In genomic region chr1:154567386-154568164, GRCh38 we compare ENCODE assay signal across 1 cellular context.
TF ChIP-seq lines count a peak whose summit lies in the region.

CHRNB2 (plus strand) TSS chr1:154567778; CDS start chr1:154568045, 267 bp downstream.

TF ChIP-seq in HepG2, 621 proteins besides CTCF, POLR2A, EP300 and RAD21 (continued from another document and continues in another):
- TF ChIP-seq ZNF674 (CRISPR knock-in tag; IDR thresholded peaks at IDR 0.05; ENCODE audit: low read depth) (peak; percentile 86; the same call in 1 of the 2 replicates), DR1 (CRISPR knock-in tag; IDR thresholded peaks at IDR 0.05) (no peak), TAF1 (CRISPR knock-in tag; IDR thresholded peaks at IDR 0.05) (no peak), HOXA9 (CRISPR knock-in tag; IDR thresholded peaks at IDR 0.05; ENCODE audit: borderline replicate concordance) (peak; percentile 94; the same call in 1 of the 2 replicates), CENPT (CRISPR knock-in tag; IDR thresholded peaks at IDR 0.05; ENCODE audit: low read depth) (peak; percentile 94; the same call in 1 of the 2 replicates), ZSCAN29 (CRISPR knock-in tag; conservative IDR thresholded peaks at IDR 0.05) (0 out of 2 replicates have a peak, but pooled peaks have one; percentile 53), PBX3 (CRISPR knock-in tag; IDR thresholded peaks at IDR 0.05; ENCODE audit: borderline replicate concordance) (peak; percentile 91), ATF4 (CRISPR knock-in tag; IDR thresholded peaks at IDR 0.05) (peak in 1 of 2 experiments; percentile 74; a peak in 2 of 4 replicates), PPARG (CRISPR knock-in tag; conservative IDR thresholded peaks at IDR 0.05) (peak; percentile 78), ZNF546 (CRISPR knock-in tag; conservative IDR thresholded peaks at IDR 0.05) (peak; percentile 98), SSRP1 (CRISPR knock-in tag; IDR thresholded peaks at IDR 0.05) (no peak), SOX13 (IDR thresholded peaks at IDR 0.05) (no peak), SOX13 (CRISPR knock-in tag; conservative IDR thresholded peaks at IDR 0.05 in 1 of 2, IDR thresholded peaks at IDR 0.05 in 1 of 2) (peak in 1 of 2 experiments; percentile 70; a peak in 2 of 4 replicates), ZNF446 (CRISPR knock-in tag; IDR thresholded peaks at IDR 0.05) (peak; percentile 99), ELF4 (CRISPR knock-in tag; IDR thresholded peaks at IDR 0.05; ENCODE audit: borderline replicate concordance) (no peak), ERF (CRISPR knock-in tag; IDR thresholded peaks at IDR 0.05) (peak; percentile 99), U2AF2 (IDR thresholded peaks at IDR 0.05; ENCODE audit: low read depth, low read length) (no peak), ZC3H13 (CRISPR knock-in tag; IDR thresholded peaks at IDR 0.05) (peak; percentile 70), RAD51 (IDR thresholded peaks at IDR 0.05; ENCODE audit: borderline replicate concordance) (no peak), STAT5B (CRISPR knock-in tag; IDR thresholded peaks at IDR 0.05) (peak; percentile 91; the same call in 1 of the 2 replicates), NFATC3 (CRISPR knock-in tag; IDR thresholded peaks at IDR 0.05) (no peak), TMF1 (CRISPR knock-in tag; IDR thresholded peaks at IDR 0.05; ENCODE audit: low read depth) (peak; percentile 98), ZNF619 (CRISPR knock-in tag; IDR thresholded peaks at IDR 0.05) (peak; percentile 48; the same call in 1 of the 2 replicates), MZF1 (CRISPR knock-in tag; IDR thresholded peaks at IDR 0.05; ENCODE audit: borderline replicate concordance) (no peak), HES4 (CRISPR knock-in tag; IDR thresholded peaks at IDR 0.05; ENCODE audit: borderline replicate concordance) (peak; percentile 99), AHDC1 (CRISPR knock-in tag; IDR thresholded peaks at IDR 0.05; ENCODE audit: borderline replicate concordance) (peak; percentile 36; the same call in 1 of the 2 replicates), ZNF605 (CRISPR knock-in tag; IDR thresholded peaks at IDR 0.05) (peak; percentile 85; the same call in 1 of the 2 replicates), POLR2AphosphoS5 (IDR thresholded peaks at IDR 0.05; ENCODE audit: low read depth, low read length) (no peak), MXD4 (CRISPR knock-in tag; IDR thresholded peaks at IDR 0.05) (peak; percentile 98), RELA (CRISPR knock-in tag; IDR thresholded peaks at IDR 0.05) (peak; percentile 81; the same call in 1 of the 2 replicates), NCOA5 (CRISPR knock-in tag; IDR thresholded peaks at IDR 0.05) (no peak), ZNF749 (CRISPR knock-in tag; IDR thresholded peaks at IDR 0.05; ENCODE audit: borderline replicate concordance) (peak; percentile 99), ARID2 (CRISPR knock-in tag; IDR thresholded peaks at IDR 0.05; ENCODE audit: borderline replicate concordance) (0 out of 2 replicates have a peak, but pooled peaks have one; percentile 60), CREM (IDR thresholded peaks at IDR 0.05) (no peak), CREM (CRISPR knock-in tag; IDR thresholded peaks at IDR 0.05) (no peak), PLRG1 (conservative IDR thresholded peaks at IDR 0.05) (no peak), MXI1 (IDR thresholded peaks at IDR 0.05; ENCODE audit: borderline replicate concordance, low read depth, low read length) (peak; percentile 92; the same call in 2 of the 3 replicates), EZH2 (conservative IDR thresholded peaks at IDR 0.05; ENCODE audit: low read depth, low read length) (no peak; the same call in 1 of the 2 replicates), PRPF4 (IDR thresholded peaks at IDR 0.05; ENCODE audit: low read depth, low read length, poor library complexity, severe bottlenecking) (no peak), JDP2 (CRISPR knock-in tag; IDR thresholded peaks at IDR 0.05; ENCODE audit: borderline replicate concordance) (peak; percentile 83; the same call in 1 of the 2 replicates), ZNF883 (CRISPR knock-in tag; IDR thresholded peaks at IDR 0.05; ENCODE audit: not compliant biosample characterization) (peak; percentile 99)
- TF ChIP-seq, protein P1, sequence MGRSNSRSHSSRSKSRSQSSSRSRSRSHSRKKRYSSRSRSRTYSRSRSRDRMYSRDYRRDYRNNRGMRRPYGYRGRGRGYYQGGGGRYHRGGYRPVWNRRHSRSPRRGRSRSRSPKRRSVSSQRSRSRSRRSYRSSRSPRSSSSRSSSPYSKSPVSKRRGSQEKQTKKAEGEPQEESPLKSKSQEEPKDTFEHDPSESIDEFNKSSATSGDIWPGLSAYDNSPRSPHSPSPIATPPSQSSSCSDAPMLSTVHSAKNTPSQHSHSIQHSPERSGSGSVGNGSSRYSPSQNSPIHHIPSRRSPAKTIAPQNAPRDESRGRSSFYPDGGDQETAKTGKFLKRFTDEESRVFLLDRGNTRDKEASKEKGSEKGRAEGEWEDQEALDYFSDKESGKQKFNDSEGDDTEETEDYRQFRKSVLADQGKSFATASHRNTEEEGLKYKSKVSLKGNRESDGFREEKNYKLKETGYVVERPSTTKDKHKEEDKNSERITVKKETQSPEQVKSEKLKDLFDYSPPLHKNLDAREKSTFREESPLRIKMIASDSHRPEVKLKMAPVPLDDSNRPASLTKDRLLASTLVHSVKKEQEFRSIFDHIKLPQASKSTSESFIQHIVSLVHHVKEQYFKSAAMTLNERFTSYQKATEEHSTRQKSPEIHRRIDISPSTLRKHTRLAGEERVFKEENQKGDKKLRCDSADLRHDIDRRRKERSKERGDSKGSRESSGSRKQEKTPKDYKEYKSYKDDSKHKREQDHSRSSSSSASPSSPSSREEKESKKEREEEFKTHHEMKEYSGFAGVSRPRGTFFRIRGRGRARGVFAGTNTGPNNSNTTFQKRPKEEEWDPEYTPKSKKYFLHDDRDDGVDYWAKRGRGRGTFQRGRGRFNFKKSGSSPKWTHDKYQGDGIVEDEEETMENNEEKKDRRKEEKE (IDR thresholded peaks at IDR 0.05) = no peak
- TF ChIP-seq, protein P2, sequence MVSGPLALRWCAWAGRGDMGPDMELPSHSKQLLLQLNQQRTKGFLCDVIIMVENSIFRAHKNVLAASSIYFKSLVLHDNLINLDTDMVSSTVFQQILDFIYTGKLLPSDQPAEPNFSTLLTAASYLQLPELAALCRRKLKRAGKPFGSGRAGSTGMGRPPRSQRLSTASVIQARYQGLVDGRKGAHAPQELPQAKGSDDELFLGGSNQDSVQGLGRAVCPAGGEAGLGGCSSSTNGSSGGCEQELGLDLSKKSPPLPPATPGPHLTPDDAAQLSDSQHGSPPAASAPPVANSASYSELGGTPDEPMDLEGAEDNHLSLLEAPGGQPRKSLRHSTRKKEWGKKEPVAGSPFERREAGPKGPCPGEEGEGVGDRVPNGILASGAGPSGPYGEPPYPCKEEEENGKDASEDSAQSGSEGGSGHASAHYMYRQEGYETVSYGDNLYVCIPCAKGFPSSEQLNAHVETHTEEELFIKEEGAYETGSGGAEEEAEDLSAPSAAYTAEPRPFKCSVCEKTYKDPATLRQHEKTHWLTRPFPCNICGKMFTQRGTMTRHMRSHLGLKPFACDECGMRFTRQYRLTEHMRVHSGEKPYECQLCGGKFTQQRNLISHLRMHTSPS (CRISPR knock-in tag; IDR thresholded peaks at IDR 0.05; ENCODE audit: low read depth) = no peak; the same call in 1 of the 2 replicates
- TF ChIP-seq, protein P3, sequence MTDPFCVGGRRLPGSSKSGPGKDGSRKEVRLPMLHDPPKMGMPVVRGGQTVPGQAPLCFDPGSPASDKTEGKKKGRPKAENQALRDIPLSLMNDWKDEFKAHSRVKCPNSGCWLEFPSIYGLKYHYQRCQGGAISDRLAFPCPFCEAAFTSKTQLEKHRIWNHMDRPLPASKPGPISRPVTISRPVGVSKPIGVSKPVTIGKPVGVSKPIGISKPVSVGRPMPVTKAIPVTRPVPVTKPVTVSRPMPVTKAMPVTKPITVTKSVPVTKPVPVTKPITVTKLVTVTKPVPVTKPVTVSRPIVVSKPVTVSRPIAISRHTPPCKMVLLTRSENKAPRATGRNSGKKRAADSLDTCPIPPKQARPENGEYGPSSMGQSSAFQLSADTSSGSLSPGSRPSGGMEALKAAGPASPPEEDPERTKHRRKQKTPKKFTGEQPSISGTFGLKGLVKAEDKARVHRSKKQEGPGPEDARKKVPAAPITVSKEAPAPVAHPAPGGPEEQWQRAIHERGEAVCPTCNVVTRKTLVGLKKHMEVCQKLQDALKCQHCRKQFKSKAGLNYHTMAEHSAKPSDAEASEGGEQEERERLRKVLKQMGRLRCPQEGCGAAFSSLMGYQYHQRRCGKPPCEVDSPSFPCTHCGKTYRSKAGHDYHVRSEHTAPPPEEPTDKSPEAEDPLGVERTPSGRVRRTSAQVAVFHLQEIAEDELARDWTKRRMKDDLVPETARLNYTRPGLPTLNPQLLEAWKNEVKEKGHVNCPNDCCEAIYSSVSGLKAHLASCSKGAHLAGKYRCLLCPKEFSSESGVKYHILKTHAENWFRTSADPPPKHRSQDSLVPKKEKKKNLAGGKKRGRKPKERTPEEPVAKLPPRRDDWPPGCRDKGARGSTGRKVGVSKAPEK (CRISPR knock-in tag; IDR thresholded peaks at IDR 0.05; ENCODE audit: borderline replicate concordance) = no peak
- TF ChIP-seq, protein P4, sequence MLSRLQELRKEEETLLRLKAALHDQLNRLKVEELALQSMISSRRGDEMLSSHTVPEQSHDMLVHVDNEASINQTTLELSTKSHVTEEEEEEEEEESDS (CRISPR knock-in tag; IDR thresholded peaks at IDR 0.05; ENCODE audit: borderline replicate concordance) = peak; percentile 95
- TF ChIP-seq, protein P5, sequence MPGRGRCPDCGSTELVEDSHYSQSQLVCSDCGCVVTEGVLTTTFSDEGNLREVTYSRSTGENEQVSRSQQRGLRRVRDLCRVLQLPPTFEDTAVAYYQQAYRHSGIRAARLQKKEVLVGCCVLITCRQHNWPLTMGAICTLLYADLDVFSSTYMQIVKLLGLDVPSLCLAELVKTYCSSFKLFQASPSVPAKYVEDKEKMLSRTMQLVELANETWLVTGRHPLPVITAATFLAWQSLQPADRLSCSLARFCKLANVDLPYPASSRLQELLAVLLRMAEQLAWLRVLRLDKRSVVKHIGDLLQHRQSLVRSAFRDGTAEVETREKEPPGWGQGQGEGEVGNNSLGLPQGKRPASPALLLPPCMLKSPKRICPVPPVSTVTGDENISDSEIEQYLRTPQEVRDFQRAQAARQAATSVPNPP (CRISPR knock-in tag; IDR thresholded peaks at IDR 0.05) = peak; percentile 82; the same call in 1 of the 2 replicates
